Comparison of ENCODE assay signal across 8 cellular contexts in genomic region chr7:143382791-143383641, GRCh38. TPM values are rescaled to one million over a fixed set of nuclear protein-coding genes. Genes with fewer than 3 reads are reported as not detected.
A peak's percentile ranks its signal among the peaks of the same experiment; 100 is the strongest.
DNase-seq lines count a peak whose midpoint lies in the region; ATAC-seq and TF ChIP-seq lines count a peak whose summit lies in the region.

No MANE protein-coding gene starts in this region.

- no peak for TF ChIP-seq CTCF in CD4-positive, alpha-beta T cell (IDR thresholded peaks at IDR 0.05)
- TF ChIP-seq CTCF in RWPE2 (IDR thresholded peaks at IDR 0.05; ENCODE audit: poor library complexity, severe bottlenecking) (no peak), fibroblast of pulmonary artery (IDR thresholded peaks at IDR 0.05; ENCODE audit: low read length, missing control alignments) (no peak), ovary (IDR thresholded peaks at IDR 0.05) (no peak)

- H3K4me3 ChIP-seq in RWPE2 (ENCODE audit: severe bottlenecking) (peak overlapping the region; percentile 91), fibroblast of pulmonary artery (replicated peaks; ENCODE audit: low read depth, low read length) (peak overlapping the region; percentile 95), ovary (peak overlapping the region; percentile 88)

- no peak for ATAC-seq in CD4-positive, alpha-beta T cell (ENCODE audit: poor library complexity)
- ATAC-seq in RWPE2 (ENCODE audit: low read depth) (no peak), HG02938 (IDR thresholded peaks at IDR 0.05; ENCODE audit: unreplicated experiment) (no peak)

- no peak overlapping the region for H3K4me3 Mint-ChIP-seq in CD4-positive, alpha-beta T cell

- intact Hi-C loops in CD4-positive, alpha-beta T cell (cut with DNase I, micrococcal nuclease), result loop anchor here (2.0 to 10.0 kb wide), 3 partner anchors 22 to 576 kb away; partner anchors contain the start of gene EPHB6 (in 1 of the 2)
- intact Hi-C loops in ovary (cut with DNase I), result no loop called here

- TF ChIP-seq POLR2A in ovary (IDR thresholded peaks at IDR 0.05), result no peak

- no peak overlapping the region for H3K27ac Mint-ChIP-seq in CD4-positive, alpha-beta T cell

- peak overlapping the region; percentile 22 for H3K27ac ChIP-seq in CD4-positive, alpha-beta T cell (ENCODE audit: low read depth, low read length)
- H3K27ac ChIP-seq in RWPE2 (ENCODE audit: poor library complexity, severe bottlenecking), result peak overlapping the region; percentile 92
- H3K27ac ChIP-seq in ovary, result peak overlapping the region; percentile 96 to 98

- H3K9me3 ChIP-seq in CD4-positive, alpha-beta T cell (ENCODE audit: control insufficient read depth, low read length), result no peaks in the 10 kb centered on the region
- H3K9me3 ChIP-seq in RWPE2 (ENCODE audit: severe bottlenecking), result no peaks in the 10 kb centered on the region
- H3K9me3 ChIP-seq in ovary, result no peaks in the 10 kb centered on the region

- WGBS in ovary, 3 donors, result 73 to 85% (median 79%) methylated on average over 15 of the region's 15 CpGs

- CTCF ChIA-PET in CD4-positive, alpha-beta T cell (lab: Charles Lee), result interaction anchor here (1.2 to 2.1 kb wide), 6 partner anchors 21 to 142 kb away, joined by 3 to 6 read pairs (median 4); no protein-coding TSS in a partner anchor

- H3K9me3 Mint-ChIP-seq in CD4-positive, alpha-beta T cell, result no peaks in the 10 kb centered on the region

- TF ChIP-seq EP300 in ovary (IDR thresholded peaks at IDR 0.05), result no peak

- H3K4me1 ChIP-seq in RWPE2 (ENCODE audit: insufficient read depth, poor library complexity, severe bottlenecking) (peaks cover 19% of the 10 kb centered on the region), ovary (ENCODE audit: insufficient read depth) (peaks cover 26% of the 10 kb centered on the region)

- H3K36me3 ChIP-seq in RWPE2 (ENCODE audit: low read depth) (peaks cover 59% of the 10 kb centered on the region), ovary (no peaks in the 10 kb centered on the region)

- peaks cover 19% of the 10 kb centered on the region for H3K4me1 Mint-ChIP-seq in CD4-positive, alpha-beta T cell (ENCODE audit: low read depth)

- no peaks in the 10 kb centered on the region for H3K27me3 Mint-ChIP-seq in CD4-positive, alpha-beta T cell

- H3K36me3 Mint-ChIP-seq in CD4-positive, alpha-beta T cell (ENCODE audit: low read depth), result peaks cover 19% of the 10 kb centered on the region

- no peaks in the 10 kb centered on the region for H3K27me3 ChIP-seq in CD4-positive, alpha-beta T cell (ENCODE audit: control insufficient read depth, insufficient read depth, low read length)
- no peaks in the 10 kb centered on the region for H3K27me3 ChIP-seq in RWPE2 (ENCODE audit: insufficient read depth, poor library complexity, severe bottlenecking)
- no peaks in the 10 kb centered on the region for H3K27me3 ChIP-seq in ovary

- POLR2A ChIA-PET in CD4-positive, alpha-beta T cell (lab: Charles Lee), result interaction anchor here (1.5 to 2.9 kb wide), 5 partner anchors 7 to 124 kb away, joined by 3 to 30 read pairs (median 8); partner anchors contain the start of gene EPHA1

- DNase-seq in CD4-positive, alpha-beta T cell, result no peak
- no peak for DNase-seq in RWPE2 (ENCODE audit: low spot score)
- no peak for DNase-seq in fibroblast of pulmonary artery (ENCODE audit: low read depth)
- no peak for DNase-seq in ovary
- no peak for DNase-seq in AG08396 (ENCODE audit: low spot score)
- no peak for DNase-seq in SHP77 (lab: John Stamatoyannopoulos, UW)
- no peak for DNase-seq in activated CD8-positive, alpha-beta memory T cell treated with anti-CD3 and anti-CD28 coated beads, Interleukin-2, amount 50 U/mL, for 48 hours

RNA-seq across cellular contexts. Expression of gene ZYX, which starts 1.9 kb away (rescaled TPM):
- total RNA-seq in CD4-positive, alpha-beta T cell, result 100 to 1,000 TPM; 132 to 146 TPM
- 100 to 1,000 TPM in 5 of 7 donors, 10 to 100 TPM in 2; 44.2 to 282 (median 195) TPM for total RNA-seq in ovary
- polyA plus RNA-seq in ovary, result 100 to 1,000 TPM in 1 of 2 donors, 10 to 100 TPM in 1; 91.8 to 109 TPM

RNA-seq across cellular contexts. Expression of gene FAM131B, which starts 20.5 kb away (rescaled TPM):
- total RNA-seq in CD4-positive, alpha-beta T cell, result under 1 TPM in 1 of 2 experiments, not detected in 1; 0.14 TPM
- under 1 TPM; 0.34 to 0.99 (median 0.79) TPM for total RNA-seq in ovary
- under 1 TPM; 0.29 to 0.83 TPM for polyA plus RNA-seq in ovary

RNA-seq across cellular contexts. Expression of gene EPHA1, which starts 25.6 kb away (rescaled TPM):
- 10 to 100 TPM; 16.0 to 19.0 TPM for total RNA-seq in CD4-positive, alpha-beta T cell
- 10 to 100 TPM in 1 of 7 donors, 1 to 10 TPM in 4, under 1 TPM in 1, not detected in 1; 0.40 to 21.3 (median 2.6) TPM for total RNA-seq in ovary
- under 1 TPM; 0.21 to 0.45 TPM for polyA plus RNA-seq in ovary

Comparison
In these comparisons a context has a peak if more than half of its experiments do, and no peak if none do; other contexts are left out.
1. H3K27ac ChIP-seq: peak in every context shown above with its lines; median percentile 97 in ovary; 92 in RWPE2; 22 in CD4-positive, alpha-beta T cell.
2. intact Hi-C loops: an anchor here in CD4-positive, alpha-beta T cell (2.0 to 10.0 kb wide); none called in ovary.